20 cellular contexts compared by ENCODE assay signal in genomic region chr10:43715334-43715733, GRCh38.
DNase-seq lines count a peak whose midpoint lies in the region; ATAC-seq and TF ChIP-seq lines count a peak whose summit lies in the region.
"Had no signal": no experiment of that assay in that cellular context is flagged by ENCODE, and none has a peak within 500 bp of the region (broad histone marks: within the 10 kb centered on the region; RNA-seq: fewer than 3 reads in every experiment).

No MANE protein-coding gene starts in this region.

- DNase-seq in NCI-H345 (lab: John Stamatoyannopoulos, UW) (peak; percentile 28), NCI-H774 (lab: John Stamatoyannopoulos, UW) (peak; percentile 37), mesenchymal stem cell (no peak), NCI-H446 (lab: John Stamatoyannopoulos, UW) (no peak), NCI-H1436 treated with DMSO at 0.1 percent for 48 hours (lab: John Stamatoyannopoulos, UW) (no peak)
- no peak for DNase-seq in activated naive CD8-positive, alpha-beta T cell treated with anti-CD3 and anti-CD28 coated beads for 36 hours
- DNase-seq: AML-193; Caco-2; Calu3; CD8-positive, alpha-beta T cell; DMS79 treated with DMSO at 0.1 percent for 48 hours; GF-D8 had no signal

- no peak overlapping the region for H4K91ac ChIP-seq in mesenchymal stem cell (ENCODE audit: low read length)

- H3K4me1 ChIP-seq in HEK293 (ENCODE audit: control insufficient read depth, insufficient read depth, low read length): no peaks in the 10 kb centered on the region
- H3K4me1 ChIP-seq in mesenchymal stem cell (ENCODE audit: control insufficient read depth, insufficient read depth, low read depth, low read length): no peaks in the 10 kb centered on the region
- H3K4me1 ChIP-seq: A549; BLaER1 treated with 17β-estradiol and CSF1 and Interleukin-3, amounts not matched to agents 10 nM and 100 nM; Caco-2 had no signal

- H3K23ac ChIP-seq in mesenchymal stem cell (ENCODE audit: low read length in 2 of 2): no peak overlapping the region

- H2BK5ac ChIP-seq in mesenchymal stem cell (ENCODE audit: low read depth, low read length, poor library complexity, severe bottlenecking): no peak overlapping the region

- no peak overlapping the region for H2AK5ac ChIP-seq in mesenchymal stem cell (ENCODE audit: low read length, severe bottlenecking)

- H3K9me3 ChIP-seq in HEK293 (ENCODE audit: control insufficient read depth, insufficient read depth, low read depth, low read length) (no peaks in the 10 kb centered on the region), mesenchymal stem cell (ENCODE audit: control insufficient read depth, low read length) (no peaks in the 10 kb centered on the region)
- H3K9me3 ChIP-seq: A549, Caco-2 had no signal

- H3K4ac ChIP-seq in mesenchymal stem cell (ENCODE audit: low read depth in 1 of 2, low read length in 2 of 2): no peak overlapping the region

- H3K27me3 Mint-ChIP-seq in activated naive CD8-positive, alpha-beta T cell treated with anti-CD3 and anti-CD28 coated beads for 36 hours: no peaks in the 10 kb centered on the region

- no peaks in the 10 kb centered on the region for H3K79me1 ChIP-seq in mesenchymal stem cell (replicated peaks; ENCODE audit: low read length, poor library complexity, severe bottlenecking)

- no peaks in the 10 kb centered on the region for H3K4me1 Mint-ChIP-seq in activated naive CD8-positive, alpha-beta T cell treated with anti-CD3 and anti-CD28 coated beads for 36 hours
- H3K4me1 Mint-ChIP-seq: B cell had no signal

- no peaks in the 10 kb centered on the region for H3K9me3 Mint-ChIP-seq in activated naive CD8-positive, alpha-beta T cell treated with anti-CD3 and anti-CD28 coated beads for 36 hours
- H3K9me3 Mint-ChIP-seq: CD4-positive, alpha-beta T cell; CD8-positive, alpha-beta T cell had no signal

- H3K4me3 ChIP-seq in HEK293 (ENCODE audit: low read depth, low read length): no peak overlapping the region
- H3K4me3 ChIP-seq in mesenchymal stem cell (ENCODE audit: insufficient read depth in 1 of 2, low read depth in 1 of 2, low read length in 2 of 2): no peak overlapping the region
- H3K4me3 ChIP-seq: A549; BLaER1 treated with 17β-estradiol and CSF1 and Interleukin-3, amounts not matched to agents 10 nM and 100 nM had no signal

- H2AFZ ChIP-seq in mesenchymal stem cell (ENCODE audit: low read depth, low read length): no peak overlapping the region

- TF ChIP-seq CTCF in HEK293 (tag by site-specific recombination; IDR thresholded peaks at IDR 0.05): no peak

- no peak overlapping the region for H3K4me3 Mint-ChIP-seq in activated naive CD8-positive, alpha-beta T cell treated with anti-CD3 and anti-CD28 coated beads for 36 hours
- H3K4me3 Mint-ChIP-seq: B cell; CD4-positive, alpha-beta T cell; CD8-positive, alpha-beta T cell had no signal

- H3K9ac ChIP-seq in mesenchymal stem cell (ENCODE audit: low read length): no peak overlapping the region
- H3K9ac ChIP-seq: BLaER1 treated with 17β-estradiol and CSF1 and Interleukin-3, amounts not matched to agents 10 nM and 100 nM had no signal

- peak overlapping the region; percentile 12 for H2BK15ac ChIP-seq in mesenchymal stem cell (ENCODE audit: low read depth, poor library complexity, severe bottlenecking)

- peaks cover 3 to 4% of the 10 kb centered on the region in 2 experiments for H3K27me3 ChIP-seq in mesenchymal stem cell (ENCODE audit: control insufficient read depth in 1 of 2, insufficient read depth in 1 of 2, low read length in 2 of 2)
- H3K27me3 ChIP-seq: BLaER1 treated with 17β-estradiol and CSF1 and Interleukin-3, amounts not matched to agents 10 nM and 100 nM had no signal

- no peak overlapping the region for H3K27ac ChIP-seq in HEK293 (ENCODE audit: extremely low read depth, low read depth, low read length)
- no peak overlapping the region for H3K27ac ChIP-seq in mesenchymal stem cell (ENCODE audit: low read length, poor library complexity, severe bottlenecking)
- H3K27ac ChIP-seq: 22Rv1; A549; BLaER1 treated with 17β-estradiol and CSF1 and Interleukin-3, amounts not matched to agents 10 nM and 100 nM; C4-2B had no signal

- H3K36me3 ChIP-seq in HEK293 (ENCODE audit: control insufficient read depth in 2 of 2, insufficient read depth in 1 of 2, low read length in 2 of 2): no peaks in the 10 kb centered on the region
- no peaks in the 10 kb centered on the region for H3K36me3 ChIP-seq in mesenchymal stem cell (ENCODE audit: control insufficient read depth in 1 of 2, insufficient read depth in 2 of 2, low read depth in 1 of 2, low read length in 2 of 2)
- H3K36me3 ChIP-seq: BLaER1 treated with 17β-estradiol and CSF1 and Interleukin-3, amounts not matched to agents 10 nM and 100 nM had no signal

- no peak overlapping the region for H3K14ac ChIP-seq in mesenchymal stem cell (ENCODE audit: low read length in 2 of 2)

- CTCF ChIA-PET in HEK293 (lab: Yijun Ruan, JAX): interaction anchor here (1.2 kb wide), 1 partner anchor 25 kb away, joined by 3 read pairs; no protein-coding TSS in a partner anchor

- H2BK12ac ChIP-seq in mesenchymal stem cell (ENCODE audit: low read length in 2 of 2): no peak overlapping the region

- H4K8ac ChIP-seq in mesenchymal stem cell (ENCODE audit: low read length): peak overlapping the region; percentile 30

- H3K18ac ChIP-seq in mesenchymal stem cell (ENCODE audit: low read depth in 1 of 2, low read length in 2 of 2): no peak overlapping the region

- no peak overlapping the region for H2BK120ac ChIP-seq in mesenchymal stem cell (ENCODE audit: low read depth, low read length)

- no peak for ATAC-seq in GM18867 (IDR thresholded peaks at IDR 0.05; ENCODE audit: unreplicated experiment)
- ATAC-seq: A549; CD8-positive, alpha-beta T cell had no signal

- WGBS in mesenchymal stem cell: 96% methylated on average over 3 of the region's 3 CpGs

- no peak overlapping the region for H3K4me2 ChIP-seq in mesenchymal stem cell (ENCODE audit: low read length, poor library complexity, severe bottlenecking)
- H3K4me2 ChIP-seq: A549; BLaER1 treated with 17β-estradiol and CSF1 and Interleukin-3, amounts not matched to agents 10 nM and 100 nM had no signal

- POLR2A ChIA-PET in HEK293 (lab: Yijun Ruan, JAX): no interaction called here

- H3K27ac Mint-ChIP-seq in activated naive CD8-positive, alpha-beta T cell treated with anti-CD3 and anti-CD28 coated beads for 36 hours: no peak overlapping the region
- H3K27ac Mint-ChIP-seq: B cell; CD4-positive, alpha-beta T cell; CD8-positive, alpha-beta T cell had no signal

- no peaks in the 10 kb centered on the region for H3K36me3 Mint-ChIP-seq in activated naive CD8-positive, alpha-beta T cell treated with anti-CD3 and anti-CD28 coated beads for 36 hours
- H3K36me3 Mint-ChIP-seq: CD8-positive, alpha-beta T cell had no signal

TF ChIP-seq in HEK293, 187 proteins besides CTCF, POLR2A, EP300 and RAD21:
- TF ChIP-seq ZNF664 (tag by site-specific recombination; IDR thresholded peaks at IDR 0.05) (no peak), SCRT2 (tag by site-specific recombination; IDR thresholded peaks at IDR 0.05) (peak; percentile 62)
TF ChIP-seq in HEK293: peak in this region for 1.

Comparison
In these comparisons a context has a peak if more than half of its experiments do, and no peak if none do; other contexts are left out.
1. DNase-seq: peak in NCI-H345 (single experiment) and NCI-H774 (single experiment); none in mesenchymal stem cell (single experiment), activated naive CD8-positive, alpha-beta T cell treated with anti-CD3 and anti-CD28 coated beads for 36 hours (single experiment), NCI-H446 (0 of 2) and NCI-H1436 treated with DMSO at 0.1 percent for 48 hours (single experiment).